Comparison of ENCODE assay signal across 9 cellular contexts in genomic region chrX:2501246-2502102, GRCh38. TPM values are rescaled to one million over a fixed set of nuclear protein-coding genes. Genes with fewer than 3 reads are reported as not detected.
A peak's percentile ranks its signal among the peaks of the same experiment; 100 is the strongest.
DNase-seq lines count a peak whose midpoint lies in the region; ATAC-seq and TF ChIP-seq lines count a peak whose summit lies in the region.
"Had no signal": no experiment of that assay in that cellular context is flagged by ENCODE, and none has a peak within 500 bp of the region (broad histone marks: within the 10 kb centered on the region; RNA-seq: fewer than 3 reads in every experiment).

No MANE protein-coding gene starts in this region.

- no peak for DNase-seq in CD4-positive, alpha-beta T cell
- no peak for DNase-seq in effector memory CD8-positive, alpha-beta T cell
- DNase-seq in activated CD4-positive, CD25-positive, alpha-beta regulatory T cell (lab: John Stamatoyannopoulos, UW) = no peak
- DNase-seq in NOMO-1 (lab: John Stamatoyannopoulos, UW; ENCODE audit: unreplicated experiment in 2 of 2) = no peak
- DNase-seq in stimulated activated CD4-positive, alpha-beta T cell treated with anti-CD3 and anti-CD28 coated beads, Interleukin-4, amount 100 ng/mL, for 1 hour = no peak
- DNase-seq: SHP77 had no signal

- H3K27me3 ChIP-seq in CD4-positive, alpha-beta T cell (ENCODE audit: control insufficient read depth, insufficient read depth, low read length) = no peaks in the 10 kb centered on the region
- no peaks in the 10 kb centered on the region for H3K27me3 ChIP-seq in Loucy (ENCODE audit: insufficient read depth, low read length, poor library complexity, severe bottlenecking)
- H3K27me3 ChIP-seq in neuron (ENCODE audit: insufficient read depth, low read length) = no peaks in the 10 kb centered on the region

- intact Hi-C loops in CD4-positive, alpha-beta T cell (cut with DNase I, micrococcal nuclease) = loop anchor here in 1 of 2 experiments (1.0 to 10.0 kb wide), 2 partner anchors 107 to 837 kb away; no protein-coding TSS in a partner anchor

- TF ChIP-seq CTCF in CD4-positive, alpha-beta T cell (IDR thresholded peaks at IDR 0.05) = no peak
- TF ChIP-seq CTCF in Loucy (conservative IDR thresholded peaks at IDR 0.05; ENCODE audit: low read length) = no peak

- H3K27ac ChIP-seq in CD4-positive, alpha-beta T cell (ENCODE audit: low read depth, low read length) = no peak overlapping the region

- peaks cover 36% of the 10 kb centered on the region for H3K79me2 ChIP-seq in Loucy (ENCODE audit: insufficient read depth, low read length)

- H3K4me1 Mint-ChIP-seq in CD4-positive, alpha-beta T cell (ENCODE audit: low read depth) = peaks cover 31% of the 10 kb centered on the region
- H3K4me1 Mint-ChIP-seq in effector memory CD8-positive, alpha-beta T cell (ENCODE audit: low read depth in 2 of 2) = peaks cover 15 to 40% of the 10 kb centered on the region in 2 donors

- peaks cover 17% of the 10 kb centered on the region for H3K36me3 Mint-ChIP-seq in CD4-positive, alpha-beta T cell (ENCODE audit: low read depth)
- peaks cover 13% of the 10 kb centered on the region for H3K36me3 Mint-ChIP-seq in effector memory CD8-positive, alpha-beta T cell (ENCODE audit: insufficient read depth)

- no peaks in the 10 kb centered on the region for H3K27me3 Mint-ChIP-seq in CD4-positive, alpha-beta T cell
- H3K27me3 Mint-ChIP-seq in effector memory CD8-positive, alpha-beta T cell = no peaks in the 10 kb centered on the region

- H3K4me1 ChIP-seq in Loucy (ENCODE audit: insufficient read depth, low read length, poor library complexity, severe bottlenecking) (peaks cover 14% of the 10 kb centered on the region), neuron (ENCODE audit: insufficient read depth, low read length) (peaks cover 24% of the 10 kb centered on the region)

- H4K20me1 ChIP-seq in Loucy (ENCODE audit: insufficient read depth, low read length, poor library complexity, severe bottlenecking) = peaks cover 13% of the 10 kb centered on the region

- peak overlapping the region; percentile 34 for H3K4me2 ChIP-seq in Loucy (ENCODE audit: low read depth, low read length, poor library complexity, severe bottlenecking)

- H3K9ac ChIP-seq in Loucy (ENCODE audit: low read depth, low read length, poor library complexity, severe bottlenecking) = peak overlapping the region; percentile 84

- no peaks in the 10 kb centered on the region for H3K9me3 Mint-ChIP-seq in CD4-positive, alpha-beta T cell
- no peaks in the 10 kb centered on the region for H3K9me3 Mint-ChIP-seq in effector memory CD8-positive, alpha-beta T cell

- no peak for ATAC-seq in CD4-positive, alpha-beta T cell (ENCODE audit: poor library complexity)
- no peak for ATAC-seq in effector memory CD8-positive, alpha-beta T cell (replicated peaks)
- ATAC-seq in GM21423 (IDR thresholded peaks at IDR 0.05; ENCODE audit: unreplicated experiment) = no peak

- CTCF ChIA-PET in CD4-positive, alpha-beta T cell (lab: Charles Lee) = no interaction called here

- no peaks in the 10 kb centered on the region for H3K9me3 ChIP-seq in CD4-positive, alpha-beta T cell (ENCODE audit: control insufficient read depth, low read length)
- no peaks in the 10 kb centered on the region for H3K9me3 ChIP-seq in Loucy (ENCODE audit: insufficient read depth, low read depth, low read length)
- no peaks in the 10 kb centered on the region for H3K9me3 ChIP-seq in neuron (ENCODE audit: low read length)

- H3K27ac Mint-ChIP-seq in CD4-positive, alpha-beta T cell = peak overlapping the region; percentile 84
- peak overlapping the region; percentile 91 to 96 for H3K27ac Mint-ChIP-seq in effector memory CD8-positive, alpha-beta T cell

- no peaks in the 10 kb centered on the region for H3F3A ChIP-seq in Loucy (ENCODE audit: low read depth)

- peak overlapping the region; percentile 85 for H3K4me3 ChIP-seq in Loucy (ENCODE audit: low read length, poor library complexity, severe bottlenecking)
- H3K4me3 ChIP-seq in neuron (ENCODE audit: low read length) = peak overlapping the region; percentile 71

- H3K36me3 ChIP-seq in Loucy (ENCODE audit: insufficient read depth, low read length) (no peaks in the 10 kb centered on the region), neuron (ENCODE audit: insufficient read depth, low read length) (peaks cover 4% of the 10 kb centered on the region)

- peak overlapping the region; percentile 88 for H3K4me3 Mint-ChIP-seq in CD4-positive, alpha-beta T cell
- H3K4me3 Mint-ChIP-seq in effector memory CD8-positive, alpha-beta T cell = peak overlapping the region; percentile 80 to 81

- POLR2A ChIA-PET in CD4-positive, alpha-beta T cell (lab: Charles Lee) = no interaction called here

- H3K9me2 ChIP-seq in Loucy (replicated peaks; ENCODE audit: low read depth, low read length) = no peaks in the 10 kb centered on the region

- no peak overlapping the region for H2AFZ ChIP-seq in Loucy (ENCODE audit: low read length)
- H2AFZ ChIP-seq in neuron (ENCODE audit: low read depth, low read length) = no peak overlapping the region

RNA-seq across cellular contexts. Expression of gene DHRSX, which starts 0.7 kb away (rescaled TPM):
- 10 to 100 TPM; 12.1 to 13.9 TPM for total RNA-seq in CD4-positive, alpha-beta T cell

RNA-seq across cellular contexts. Expression of gene ZBED1, which starts 0.7 kb away (rescaled TPM):
- 10 to 100 TPM; 15.8 to 16.1 TPM for total RNA-seq in CD4-positive, alpha-beta T cell
